In genomic region chr19:44949550-44949949, GRCh38 we compare ENCODE assay signal across 28 cellular contexts. TPM values are rescaled to one million over a fixed set of nuclear protein-coding genes. Genes with fewer than 3 reads are reported as not detected.
"Had no signal": no experiment of that assay in that cellular context is flagged by ENCODE, and none has a peak within 500 bp of the region (broad histone marks: within the 10 kb centered on the region; RNA-seq: fewer than 3 reads in every experiment).

No MANE protein-coding gene starts in this region.

- H3K36me3 ChIP-seq: colonic mucosa had no signal

- ATAC-seq: heart left ventricle; left lung; lower lobe of right lung; naive thymus-derived CD4-positive, alpha-beta T cell; psoas muscle; sciatic nerve had no signal

- H3K4me3 Mint-ChIP-seq: memory B cell; naive thymus-derived CD4-positive, alpha-beta T cell; nephron progenitor cell; type B pancreatic cell had no signal

- DNase-seq: colonic mucosa; dermis blood vessel endothelial cell; esophagus squamous epithelium; foreskin fibroblast; heart left ventricle; hypothalamus; kidney glomerular epithelial cell; left lung; lower lobe of right lung; midbrain; naive thymus-derived CD4-positive, alpha-beta T cell; nephron progenitor cell; psoas muscle; retina; small intestine; stimulated activated CD4-positive, alpha-beta T cell treated with anti-CD3 and anti-CD28 coated beads, Interleukin-12 subunit alpha, Interleukin-12 subunit beta, amount 100 ng/mL, for 4 hours; stimulated activated naive CD4-positive, alpha-beta T cell treated with Interleukin-2 at 50 U/mL for 16 hours; thyroid gland had no signal

- H3K27me3 Mint-ChIP-seq: memory B cell; naive thymus-derived CD4-positive, alpha-beta T cell; type B pancreatic cell had no signal

- H3K4me3 ChIP-seq: colonic mucosa, esophagus squamous epithelium, heart left ventricle, left lung, lower lobe of right lung, psoas muscle, suprapubic skin, thyroid gland had no signal

- H3K36me3 Mint-ChIP-seq: memory B cell, type B pancreatic cell had no signal

- H3K9me3 ChIP-seq: colonic mucosa, esophagus squamous epithelium, heart left ventricle, left lung, lower lobe of right lung, neutrophil, psoas muscle, suprapubic skin, thyroid gland had no signal

- H3K27me3 ChIP-seq: colonic mucosa, esophagus squamous epithelium, heart left ventricle, left lung, neutrophil, suprapubic skin, thyroid gland had no signal

- FAIRE-seq: islet of Langerhans, small intestine, urothelium cell line had no signal

- H3K27ac Mint-ChIP-seq: memory B cell; naive thymus-derived CD4-positive, alpha-beta T cell; type B pancreatic cell had no signal

- H3K27ac ChIP-seq: colonic mucosa, esophagus squamous epithelium, heart left ventricle, left lung, lower lobe of right lung, neutrophil, psoas muscle, suprapubic skin, thyroid gland had no signal

- H3K9me3 Mint-ChIP-seq: memory B cell, nephron progenitor cell, type B pancreatic cell had no signal

RNA-seq across cellular contexts. Expression of gene APOC2, which starts 3.7 kb away (rescaled TPM):
- total RNA-seq: dermis blood vessel endothelial cell, epithelial cell of proximal tubule, osteoblast had no signal
- polyA plus RNA-seq: naive thymus-derived CD4-positive, alpha-beta T cell; psoas muscle had no signal

RNA-seq across cellular contexts. Expression of gene APOC4, which starts 7.5 kb away (rescaled TPM):
- total RNA-seq: cerebellum; colonic mucosa; dermis blood vessel endothelial cell; epithelial cell of proximal tubule; esophagus squamous epithelium; heart left ventricle; left lung; naive thymus-derived CD4-positive, alpha-beta T cell; osteoblast; psoas muscle; sciatic nerve; suprapubic skin; thyroid gland had no signal
- polyA plus RNA-seq: heart left ventricle; naive thymus-derived CD4-positive, alpha-beta T cell; psoas muscle; small intestine had no signal

RNA-seq across cellular contexts. Expression of gene APOC1, which starts 35.1 kb away (rescaled TPM):
- polyA plus RNA-seq: naive thymus-derived CD4-positive, alpha-beta T cell had no signal

RNA-seq across cellular contexts. Expression of gene APOE, which starts 44.0 kb away (rescaled TPM):
- polyA plus RNA-seq: naive thymus-derived CD4-positive, alpha-beta T cell had no signal
